Comparison of ENCODE assay signal across 1 cellular context in the genomic region with DNA sequence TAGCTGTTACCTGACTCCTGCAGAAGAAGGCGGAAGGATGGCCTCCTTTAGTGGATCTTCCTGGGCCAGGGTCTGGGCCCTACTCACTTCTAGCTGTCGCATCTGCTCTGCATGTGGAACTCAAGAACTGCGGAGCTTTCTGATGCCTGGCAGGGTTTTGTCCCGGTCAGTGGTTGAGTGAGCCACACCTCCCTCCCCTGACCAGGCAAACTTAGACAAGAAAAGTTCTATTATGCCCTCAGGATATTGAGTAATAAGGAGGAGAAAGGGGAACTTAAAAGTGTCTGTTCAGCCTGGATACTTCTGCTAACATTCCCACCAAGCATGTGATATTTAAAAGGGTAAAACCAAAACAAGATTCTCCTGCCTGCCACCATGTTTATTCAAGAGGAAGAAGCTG.
TF ChIP-seq lines count a peak whose summit lies in the region.

A gene with protein sequence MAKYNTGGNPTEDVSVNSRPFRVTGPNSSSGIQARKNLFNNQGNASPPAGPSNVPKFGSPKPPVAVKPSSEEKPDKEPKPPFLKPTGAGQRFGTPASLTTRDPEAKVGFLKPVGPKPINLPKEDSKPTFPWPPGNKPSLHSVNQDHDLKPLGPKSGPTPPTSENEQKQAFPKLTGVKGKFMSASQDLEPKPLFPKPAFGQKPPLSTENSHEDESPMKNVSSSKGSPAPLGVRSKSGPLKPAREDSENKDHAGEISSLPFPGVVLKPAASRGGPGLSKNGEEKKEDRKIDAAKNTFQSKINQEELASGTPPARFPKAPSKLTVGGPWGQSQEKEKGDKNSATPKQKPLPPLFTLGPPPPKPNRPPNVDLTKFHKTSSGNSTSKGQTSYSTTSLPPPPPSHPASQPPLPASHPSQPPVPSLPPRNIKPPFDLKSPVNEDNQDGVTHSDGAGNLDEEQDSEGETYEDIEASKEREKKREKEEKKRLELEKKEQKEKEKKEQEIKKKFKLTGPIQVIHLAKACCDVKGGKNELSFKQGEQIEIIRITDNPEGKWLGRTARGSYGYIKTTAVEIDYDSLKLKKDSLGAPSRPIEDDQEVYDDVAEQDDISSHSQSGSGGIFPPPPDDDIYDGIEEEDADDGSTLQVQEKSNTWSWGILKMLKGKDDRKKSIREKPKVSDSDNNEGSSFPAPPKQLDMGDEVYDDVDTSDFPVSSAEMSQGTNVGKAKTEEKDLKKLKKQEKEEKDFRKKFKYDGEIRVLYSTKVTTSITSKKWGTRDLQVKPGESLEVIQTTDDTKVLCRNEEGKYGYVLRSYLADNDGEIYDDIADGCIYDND (minus strand): TSS at position 131 of the 400 bp plus-strand sequence. CDS start 16,603 bp downstream, outside the sequence.

TF ChIP-seq in WTC11, 78 proteins besides CTCF, POLR2A, EP300 and RAD21 (continued from another document):
- TF ChIP-seq, protein P1, sequence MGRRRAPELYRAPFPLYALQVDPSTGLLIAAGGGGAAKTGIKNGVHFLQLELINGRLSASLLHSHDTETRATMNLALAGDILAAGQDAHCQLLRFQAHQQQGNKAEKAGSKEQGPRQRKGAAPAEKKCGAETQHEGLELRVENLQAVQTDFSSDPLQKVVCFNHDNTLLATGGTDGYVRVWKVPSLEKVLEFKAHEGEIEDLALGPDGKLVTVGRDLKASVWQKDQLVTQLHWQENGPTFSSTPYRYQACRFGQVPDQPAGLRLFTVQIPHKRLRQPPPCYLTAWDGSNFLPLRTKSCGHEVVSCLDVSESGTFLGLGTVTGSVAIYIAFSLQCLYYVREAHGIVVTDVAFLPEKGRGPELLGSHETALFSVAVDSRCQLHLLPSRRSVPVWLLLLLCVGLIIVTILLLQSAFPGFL (CRISPR knock-in tag; IDR thresholded peaks at IDR 0.05; ENCODE audit: borderline replicate concordance): no peak
- no peak for TF ChIP-seq ZNF317 (CRISPR knock-in tag; IDR thresholded peaks at IDR 0.05; ENCODE audit: borderline replicate concordance, low read depth)
- TF ChIP-seq, protein P2, sequence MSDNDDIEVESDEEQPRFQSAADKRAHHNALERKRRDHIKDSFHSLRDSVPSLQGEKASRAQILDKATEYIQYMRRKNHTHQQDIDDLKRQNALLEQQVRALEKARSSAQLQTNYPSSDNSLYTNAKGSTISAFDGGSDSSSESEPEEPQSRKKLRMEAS (CRISPR knock-in tag; IDR thresholded peaks at IDR 0.05): no peak
- TF ChIP-seq, protein P3, sequence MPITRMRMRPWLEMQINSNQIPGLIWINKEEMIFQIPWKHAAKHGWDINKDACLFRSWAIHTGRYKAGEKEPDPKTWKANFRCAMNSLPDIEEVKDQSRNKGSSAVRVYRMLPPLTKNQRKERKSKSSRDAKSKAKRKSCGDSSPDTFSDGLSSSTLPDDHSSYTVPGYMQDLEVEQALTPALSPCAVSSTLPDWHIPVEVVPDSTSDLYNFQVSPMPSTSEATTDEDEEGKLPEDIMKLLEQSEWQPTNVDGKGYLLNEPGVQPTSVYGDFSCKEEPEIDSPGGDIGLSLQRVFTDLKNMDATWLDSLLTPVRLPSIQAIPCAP (CRISPR knock-in tag; IDR thresholded peaks at IDR 0.05): no peak
- TF ChIP-seq ZNF671 (CRISPR knock-in tag; IDR thresholded peaks at IDR 0.05): no peak
- no peak for TF ChIP-seq FOXK1 (CRISPR knock-in tag; IDR thresholded peaks at IDR 0.05)
- TF ChIP-seq, protein P4, sequence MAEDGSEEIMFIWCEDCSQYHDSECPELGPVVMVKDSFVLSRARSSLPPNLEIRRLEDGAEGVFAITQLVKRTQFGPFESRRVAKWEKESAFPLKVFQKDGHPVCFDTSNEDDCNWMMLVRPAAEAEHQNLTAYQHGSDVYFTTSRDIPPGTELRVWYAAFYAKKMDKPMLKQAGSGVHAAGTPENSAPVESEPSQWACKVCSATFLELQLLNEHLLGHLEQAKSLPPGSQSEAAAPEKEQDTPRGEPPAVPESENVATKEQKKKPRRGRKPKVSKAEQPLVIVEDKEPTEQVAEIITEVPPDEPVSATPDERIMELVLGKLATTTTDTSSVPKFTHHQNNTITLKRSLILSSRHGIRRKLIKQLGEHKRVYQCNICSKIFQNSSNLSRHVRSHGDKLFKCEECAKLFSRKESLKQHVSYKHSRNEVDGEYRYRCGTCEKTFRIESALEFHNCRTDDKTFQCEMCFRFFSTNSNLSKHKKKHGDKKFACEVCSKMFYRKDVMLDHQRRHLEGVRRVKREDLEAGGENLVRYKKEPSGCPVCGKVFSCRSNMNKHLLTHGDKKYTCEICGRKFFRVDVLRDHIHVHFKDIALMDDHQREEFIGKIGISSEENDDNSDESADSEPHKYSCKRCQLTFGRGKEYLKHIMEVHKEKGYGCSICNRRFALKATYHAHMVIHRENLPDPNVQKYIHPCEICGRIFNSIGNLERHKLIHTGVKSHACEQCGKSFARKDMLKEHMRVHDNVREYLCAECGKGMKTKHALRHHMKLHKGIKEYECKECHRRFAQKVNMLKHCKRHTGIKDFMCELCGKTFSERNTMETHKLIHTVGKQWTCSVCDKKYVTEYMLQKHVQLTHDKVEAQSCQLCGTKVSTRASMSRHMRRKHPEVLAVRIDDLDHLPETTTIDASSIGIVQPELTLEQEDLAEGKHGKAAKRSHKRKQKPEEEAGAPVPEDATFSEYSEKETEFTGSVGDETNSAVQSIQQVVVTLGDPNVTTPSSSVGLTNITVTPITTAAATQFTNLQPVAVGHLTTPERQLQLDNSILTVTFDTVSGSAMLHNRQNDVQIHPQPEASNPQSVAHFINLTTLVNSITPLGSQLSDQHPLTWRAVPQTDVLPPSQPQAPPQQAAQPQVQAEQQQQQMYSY (CRISPR knock-in tag; IDR thresholded peaks at IDR 0.05): no peak
- no peak for TF ChIP-seq TCF7 (CRISPR knock-in tag; IDR thresholded peaks at IDR 0.05; ENCODE audit: low read depth)
- no peak for TF ChIP-seq TEAD1 (CRISPR knock-in tag; IDR thresholded peaks at IDR 0.05)
- TF ChIP-seq, protein P5, sequence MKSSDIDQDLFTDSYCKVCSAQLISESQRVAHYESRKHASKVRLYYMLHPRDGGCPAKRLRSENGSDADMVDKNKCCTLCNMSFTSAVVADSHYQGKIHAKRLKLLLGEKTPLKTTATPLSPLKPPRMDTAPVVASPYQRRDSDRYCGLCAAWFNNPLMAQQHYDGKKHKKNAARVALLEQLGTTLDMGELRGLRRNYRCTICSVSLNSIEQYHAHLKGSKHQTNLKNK (CRISPR knock-in tag; IDR thresholded peaks at IDR 0.05): no peak
TF ChIP-seq in WTC11: peak in this region for 0.
